Comparison of ENCODE assay signal across 8 cellular contexts in the genomic region with DNA sequence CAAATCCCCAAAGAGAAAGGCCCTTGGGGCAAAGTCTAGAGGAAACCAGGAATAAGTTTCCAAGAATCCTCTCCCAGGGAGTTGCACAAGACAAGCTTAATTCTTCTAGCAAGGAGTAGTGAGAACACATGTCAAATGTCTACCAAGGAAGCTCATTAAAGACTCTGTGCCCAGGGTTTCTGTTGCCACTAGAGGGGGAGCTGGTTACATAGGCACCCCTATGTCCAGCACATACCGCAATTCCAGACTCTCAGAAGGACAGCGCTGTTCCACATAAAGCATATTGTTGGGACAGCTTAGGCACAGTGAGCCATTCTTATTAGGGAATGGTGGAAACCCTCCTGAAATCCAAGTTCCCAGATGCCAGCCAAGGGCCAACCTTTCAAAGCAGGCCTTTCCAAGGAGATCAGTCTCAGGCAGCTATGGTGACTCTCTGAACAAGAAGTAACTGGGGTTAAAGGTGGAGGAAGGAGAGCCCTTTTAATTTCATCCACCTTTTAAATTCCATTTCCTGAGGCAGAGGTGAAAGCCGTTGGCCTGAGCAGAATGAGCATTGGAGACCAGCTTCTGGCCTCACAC.
DNase-seq lines count a peak whose midpoint lies in the region; ATAC-seq, FAIRE-seq and TF ChIP-seq lines count a peak whose summit lies in the region.

No MANE protein-coding gene starts in this region.

- no peaks in the 10 kb centered on the region for H3K36me3 ChIP-seq in upper lobe of left lung

- H3K4me1 ChIP-seq in upper lobe of left lung = no peaks in the 10 kb centered on the region

- no peak for FAIRE-seq in GM12892 (lab: Jason Lieb, UNC)

- DNase-seq in AG09319 (ENCODE audit: extremely low read depth, low read depth) (peak; percentile 62), HT1080 (ENCODE audit: low read depth) (peak; percentile 60), hepatic stellate cell (ENCODE audit: low spot score) (peak; percentile 62), upper lobe of left lung (no peak), GM12892 (ENCODE audit: insufficient read length) (no peak)

- no peaks in the 10 kb centered on the region for H3K36me3 Mint-ChIP-seq in activated T-helper 17 cell treated with anti-CD3 and anti-CD28 coated beads, Interleukin-2, amount 50 U/mL, for 72 hours (ENCODE audit: low read depth)
- peaks cover 3% of the 10 kb centered on the region for H3K36me3 Mint-ChIP-seq in stimulated activated memory B cell treated with anti-CD40 and anti-IgM and Interleukin-4, amounts not matched to agents 10 μg/mL and 1 μg/mL and 100 μg/mL, for 72 hours

- TF ChIP-seq CTCF in AG09319 (IDR thresholded peaks at IDR 0.05; ENCODE audit: low read depth, low read length) (peak; percentile 72), upper lobe of left lung (IDR thresholded peaks at IDR 0.05) (peak in 4 of 6 experiments; percentile 8 to 22 (median 14))

- ATAC-seq in activated T-helper 17 cell treated with anti-CD3 and anti-CD28 coated beads, Interleukin-2, amount 50 U/mL, for 72 hours (replicated peaks) = no peak
- peak in 1 of 2 donors; percentile 15 for ATAC-seq in upper lobe of left lung (ENCODE audit: low FRiP score in 2 of 2)
- ATAC-seq in HG03175 (IDR thresholded peaks at IDR 0.05; ENCODE audit: unreplicated experiment) = no peak
- no peak for ATAC-seq in stimulated activated memory B cell treated with anti-CD40 and anti-IgM and Interleukin-4, amounts not matched to agents 10 μg/mL and 1 μg/mL and 100 μg/mL, for 72 hours

- WGBS in upper lobe of left lung, 2 donors = 50 to 67% methylated on average over 3 of the region's 3 CpGs

- no peaks in the 10 kb centered on the region for H3K9me3 ChIP-seq in upper lobe of left lung

- TF ChIP-seq EP300 in upper lobe of left lung (IDR thresholded peaks at IDR 0.05) = no peak

- H3K27me3 Mint-ChIP-seq in activated T-helper 17 cell treated with anti-CD3 and anti-CD28 coated beads, Interleukin-2, amount 50 U/mL, for 72 hours = no peaks in the 10 kb centered on the region
- H3K27me3 Mint-ChIP-seq in stimulated activated memory B cell treated with anti-CD40 and anti-IgM and Interleukin-4, amounts not matched to agents 10 μg/mL and 1 μg/mL and 100 μg/mL, for 72 hours = peaks cover 19% of the 10 kb centered on the region

- peak overlapping the region; percentile 9 for H3K4me3 Mint-ChIP-seq in activated T-helper 17 cell treated with anti-CD3 and anti-CD28 coated beads, Interleukin-2, amount 50 U/mL, for 72 hours
- H3K4me3 Mint-ChIP-seq in stimulated activated memory B cell treated with anti-CD40 and anti-IgM and Interleukin-4, amounts not matched to agents 10 μg/mL and 1 μg/mL and 100 μg/mL, for 72 hours = no peak overlapping the region

- peaks cover 2% of the 10 kb centered on the region for H3K9me3 Mint-ChIP-seq in activated T-helper 17 cell treated with anti-CD3 and anti-CD28 coated beads, Interleukin-2, amount 50 U/mL, for 72 hours
- peaks cover 3% of the 10 kb centered on the region for H3K9me3 Mint-ChIP-seq in stimulated activated memory B cell treated with anti-CD40 and anti-IgM and Interleukin-4, amounts not matched to agents 10 μg/mL and 1 μg/mL and 100 μg/mL, for 72 hours

- no peak overlapping the region for H3K27ac Mint-ChIP-seq in activated T-helper 17 cell treated with anti-CD3 and anti-CD28 coated beads, Interleukin-2, amount 50 U/mL, for 72 hours
- H3K27ac Mint-ChIP-seq in stimulated activated memory B cell treated with anti-CD40 and anti-IgM and Interleukin-4, amounts not matched to agents 10 μg/mL and 1 μg/mL and 100 μg/mL, for 72 hours = no peak overlapping the region

- no peak overlapping the region for H3K27ac ChIP-seq in upper lobe of left lung

- no peaks in the 10 kb centered on the region for H3K27me3 ChIP-seq in upper lobe of left lung

- TF ChIP-seq POLR2A in upper lobe of left lung (IDR thresholded peaks at IDR 0.05) = no peak
- TF ChIP-seq POLR2A in GM12892 (IDR thresholded peaks at IDR 0.05; ENCODE audit: low read depth, low read length) = no peak

- H3K4me1 Mint-ChIP-seq in activated T-helper 17 cell treated with anti-CD3 and anti-CD28 coated beads, Interleukin-2, amount 50 U/mL, for 72 hours = peaks cover 7% of the 10 kb centered on the region
- H3K4me1 Mint-ChIP-seq in stimulated activated memory B cell treated with anti-CD40 and anti-IgM and Interleukin-4, amounts not matched to agents 10 μg/mL and 1 μg/mL and 100 μg/mL, for 72 hours = no peaks in the 10 kb centered on the region

- no peak overlapping the region for H3K4me3 ChIP-seq in upper lobe of left lung

Comparison
In these comparisons a context has a peak if more than half of its experiments do, and no peak if none do; other contexts are left out.
1. DNase-seq: peak in AG09319 (single experiment), HT1080 (single experiment) and hepatic stellate cell (single experiment); none in upper lobe of left lung (0 of 2) and GM12892 (single experiment).